1 cellular context compared by ENCODE assay signal in genomic region chr3:56887402-56888025, GRCh38.
TF ChIP-seq lines count a peak whose summit lies in the region.

No MANE protein-coding gene starts in this region.

TF ChIP-seq in HepG2, 621 proteins besides CTCF, POLR2A, EP300 and RAD21:
- peak; percentile 57; the same call in 1 of the 2 replicates for TF ChIP-seq ZNF652 (CRISPR knock-in tag; IDR thresholded peaks at IDR 0.05; ENCODE audit: borderline replicate concordance, low read depth)
- no peak for TF ChIP-seq BRD4 (CRISPR knock-in tag; IDR thresholded peaks at IDR 0.05)
- TF ChIP-seq MBD4 (IDR thresholded peaks at IDR 0.05; ENCODE audit: borderline replicate concordance, low read length): no peak
